Comparison of ENCODE assay signal across 18 cellular contexts in the genomic region with DNA sequence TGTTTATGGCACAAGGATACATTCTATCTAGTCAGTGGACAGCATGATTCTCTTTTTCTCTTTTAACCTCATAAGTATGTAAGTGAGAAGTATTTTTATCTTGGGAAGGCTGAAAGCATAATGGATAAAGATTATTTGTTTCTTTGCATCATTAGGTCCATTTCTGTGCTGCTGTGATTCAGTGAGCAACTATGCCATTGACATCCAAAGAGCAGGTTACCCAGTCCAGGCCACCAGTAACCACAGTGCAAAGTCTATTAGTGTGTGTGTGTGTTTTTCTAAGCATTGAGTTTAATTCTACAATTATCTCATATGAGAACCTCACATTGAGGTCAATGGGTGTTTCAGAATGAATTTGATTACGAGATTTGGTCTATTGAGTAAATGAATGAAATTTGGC.
A peak's percentile ranks its signal among the peaks of the same experiment; 100 is the strongest.
DNase-seq lines count a peak whose midpoint lies in the region; FAIRE-seq and TF ChIP-seq lines count a peak whose summit lies in the region.
"Had no signal": no experiment of that assay in that cellular context is flagged by ENCODE, and none has a peak within 500 bp of the region (broad histone marks: within the 10 kb centered on the region; RNA-seq: fewer than 3 reads in every experiment).

No MANE protein-coding gene starts in this region.

- H3K4me1 ChIP-seq in astrocyte (ENCODE audit: insufficient read depth, low read length), result no peaks in the 10 kb centered on the region
- H3K4me1 ChIP-seq: HAP-1 had no signal

- no peaks in the 10 kb centered on the region for H3K79me2 ChIP-seq in astrocyte (ENCODE audit: insufficient read depth, low read length)

- no peak overlapping the region for H3K9ac ChIP-seq in astrocyte (ENCODE audit: low read length)

- H3K27me3 ChIP-seq in astrocyte (ENCODE audit: insufficient read depth, low read length), result no peaks in the 10 kb centered on the region

- H3K4me1 Mint-ChIP-seq in astrocyte (ENCODE audit: low read depth, unreplicated experiment), result no peaks in the 10 kb centered on the region
- H3K4me1 Mint-ChIP-seq: B cell had no signal

- FAIRE-seq in astrocyte (lab: Jason Lieb, UNC), result no peak
- FAIRE-seq: A204.1, G401.6, GM12891, GM19239, H1 had no signal

- H3K27ac ChIP-seq in astrocyte (ENCODE audit: low read depth, low read length), result no peak overlapping the region

- POLR2A ChIA-PET in HEK293T (lab: Yijun Ruan, JAX), result no interaction called here

- H3K27me3 Mint-ChIP-seq in astrocyte (ENCODE audit: low read depth, unreplicated experiment), result no peaks in the 10 kb centered on the region
- H3K27me3 Mint-ChIP-seq: B cell; CD4-positive, alpha-beta T cell had no signal

- no peak overlapping the region for H3K4me3 Mint-ChIP-seq in astrocyte (ENCODE audit: unreplicated experiment)
- H3K4me3 Mint-ChIP-seq: B cell; CD4-positive, alpha-beta T cell; HFFc6 had no signal

- peaks cover 6% of the 10 kb centered on the region for H3K9me3 ChIP-seq in astrocyte (ENCODE audit: insufficient read depth, low read depth, low read length)
- H3K9me3 ChIP-seq: HAP-1 had no signal

- TF ChIP-seq CTCF in astrocyte (IDR thresholded peaks at IDR 0.05; ENCODE audit: insufficient read depth, low read depth, low read length), result no peak
- TF ChIP-seq CTCF in epithelial cell of proximal tubule (conservative IDR thresholded peaks at IDR 0.05; ENCODE audit: low read depth, low read length), result no peak

- H4K20me1 ChIP-seq in astrocyte (ENCODE audit: insufficient read depth, low read length), result no peaks in the 10 kb centered on the region

- no peak overlapping the region for H3K4me3 ChIP-seq in astrocyte (ENCODE audit: insufficient read depth, low read depth, low read length)
- H3K4me3 ChIP-seq in epithelial cell of proximal tubule (ENCODE audit: low read depth, low read length), result no peak overlapping the region
- H3K4me3 ChIP-seq: HAP-1 had no signal

- no peak overlapping the region for H3K4me2 ChIP-seq in astrocyte (ENCODE audit: low read length)

- no peak overlapping the region for H2AFZ ChIP-seq in astrocyte (ENCODE audit: low read depth, low read length)

- H3K9me3 Mint-ChIP-seq in astrocyte (ENCODE audit: unreplicated experiment), result peaks cover 15% of the 10 kb centered on the region

- DNase-seq in astrocyte (ENCODE audit: low read depth), result peak; percentile 60
- peak; percentile 12 for DNase-seq in epithelial cell of proximal tubule (ENCODE audit: low read depth)
- peak; percentile 40 for DNase-seq in kidney tubule cell (ENCODE audit: low spot score)
- no peak for DNase-seq in HEK293T (ENCODE audit: extremely low spot score)
- DNase-seq in germinal center (ENCODE audit: low spot score), result no peak
- DNase-seq in hypothalamus (lab: John Stamatoyannopoulos, UW), result no peak
- DNase-seq in OCI-M2 (lab: John Stamatoyannopoulos, UW; ENCODE audit: unreplicated experiment), result no peak
- DNase-seq: C1 segment of cervical spinal cord; CD4-positive, alpha-beta T cell; DMS79; HFFc6 had no signal

- H3K36me3 ChIP-seq in astrocyte (ENCODE audit: insufficient read depth, low read length), result no peaks in the 10 kb centered on the region
- H3K36me3 ChIP-seq: HAP-1 had no signal

- CTCF ChIA-PET in HEK293T (lab: Yijun Ruan, JAX), result no interaction called here

- H3K27ac Mint-ChIP-seq in astrocyte (ENCODE audit: unreplicated experiment), result no peak overlapping the region
- H3K27ac Mint-ChIP-seq: B cell; CD4-positive, alpha-beta T cell; HFFc6 had no signal

- H3K36me3 Mint-ChIP-seq in astrocyte (ENCODE audit: low read depth, unreplicated experiment), result no peaks in the 10 kb centered on the region

TF ChIP-seq in HEK293T, 16 proteins besides CTCF, POLR2A, EP300 and RAD21:
- no peak for TF ChIP-seq BHLHE40 (IDR thresholded peaks at IDR 0.05; ENCODE audit: borderline replicate concordance)
- TF ChIP-seq NFRKB (IDR thresholded peaks at IDR 0.05), result no peak
- no peak for TF ChIP-seq FOXA1 (IDR thresholded peaks at IDR 0.05)
- no peak for TF ChIP-seq L3MBTL2 (conservative IDR thresholded peaks at IDR 0.05)
- TF ChIP-seq, protein P1, sequence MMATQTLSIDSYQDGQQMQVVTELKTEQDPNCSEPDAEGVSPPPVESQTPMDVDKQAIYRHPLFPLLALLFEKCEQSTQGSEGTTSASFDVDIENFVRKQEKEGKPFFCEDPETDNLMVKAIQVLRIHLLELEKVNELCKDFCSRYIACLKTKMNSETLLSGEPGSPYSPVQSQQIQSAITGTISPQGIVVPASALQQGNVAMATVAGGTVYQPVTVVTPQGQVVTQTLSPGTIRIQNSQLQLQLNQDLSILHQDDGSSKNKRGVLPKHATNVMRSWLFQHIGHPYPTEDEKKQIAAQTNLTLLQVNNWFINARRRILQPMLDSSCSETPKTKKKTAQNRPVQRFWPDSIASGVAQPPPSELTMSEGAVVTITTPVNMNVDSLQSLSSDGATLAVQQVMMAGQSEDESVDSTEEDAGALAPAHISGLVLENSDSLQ (IDR thresholded peaks at IDR 0.05), result no peak
- TF ChIP-seq ZNF384 (IDR thresholded peaks at IDR 0.05), result no peak
- no peak for TF ChIP-seq ELF4 (IDR thresholded peaks at IDR 0.05)
- no peak for TF ChIP-seq HDGF (IDR thresholded peaks at IDR 0.05; ENCODE audit: borderline replicate concordance)
- no peak for TF ChIP-seq FOXK2 (IDR thresholded peaks at IDR 0.05)
- no peak for TF ChIP-seq SUZ12 (IDR thresholded peaks at IDR 0.05)
- TF ChIP-seq LEF1 (IDR thresholded peaks at IDR 0.05; ENCODE audit: borderline replicate concordance), result no peak
- no peak for TF ChIP-seq SP1 (IDR thresholded peaks at IDR 0.05)
TF ChIP-seq in HEK293T: peak in this region for 0.

Comparison
In these comparisons a context has a peak if more than half of its experiments do, and no peak if none do; other contexts are left out.
1. DNase-seq: peak in astrocyte (single experiment), epithelial cell of proximal tubule (single experiment) and kidney tubule cell (single experiment); none in HEK293T (single experiment), germinal center (single experiment), hypothalamus (0 of 51) and OCI-M2 (single experiment).